ENCODE assay signal across 1 cellular context in genomic region chr12:109655578-109655977, GRCh38.
A peak's percentile ranks its signal among the peaks of the same experiment; 100 is the strongest.
TF ChIP-seq lines count a peak whose summit lies in the region.

No MANE protein-coding gene starts in this region.

TF ChIP-seq in SK-N-SH, 30 proteins besides CTCF, POLR2A, EP300 and RAD21:
- TF ChIP-seq USF2 (IDR thresholded peaks at IDR 0.05; ENCODE audit: borderline replicate concordance, low read depth, low read length), result no peak
- no peak for TF ChIP-seq JUND (IDR thresholded peaks at IDR 0.05)
- TF ChIP-seq EZH2phosphoT487 (IDR thresholded peaks at IDR 0.05; ENCODE audit: borderline replicate concordance, low read depth), result no peak
- no peak for TF ChIP-seq MXI1 (IDR thresholded peaks at IDR 0.05; ENCODE audit: low read depth, low read length)
- no peak for TF ChIP-seq REST (IDR thresholded peaks at IDR 0.05; ENCODE audit: low read depth, low read length)
- no peak for TF ChIP-seq CHD2 (IDR thresholded peaks at IDR 0.05; ENCODE audit: low read length, partially characterized antibody)
- 0 out of 2 replicates have a peak, but pooled peaks have one; percentile 35 for TF ChIP-seq RCOR1 (IDR thresholded peaks at IDR 0.05; ENCODE audit: low read length)
- no peak for TF ChIP-seq SIN3A (IDR thresholded peaks at IDR 0.05; ENCODE audit: borderline replicate concordance, low read depth, low read length)
- no peak for TF ChIP-seq RFX5 (IDR thresholded peaks at IDR 0.05; ENCODE audit: low read length)
TF ChIP-seq in SK-N-SH: peak in this region for 1.
